Comparison of ENCODE assay signal across 20 cellular contexts in genomic region chr16:77905356-77905920, GRCh38.
A peak's percentile ranks its signal among the peaks of the same experiment; 100 is the strongest.
DNase-seq lines count a peak whose midpoint lies in the region; TF ChIP-seq lines count a peak whose summit lies in the region.
"Had no signal": no experiment of that assay in that cellular context is flagged by ENCODE, and none has a peak within 500 bp of the region (broad histone marks: within the 10 kb centered on the region; RNA-seq: fewer than 3 reads in every experiment).

No MANE protein-coding gene starts in this region.

- TF ChIP-seq CTCF in VCaP (conservative IDR thresholded peaks at IDR 0.05): no peak

- peak; percentile 44 for DNase-seq in NCI-H510A treated with DMSO at 0.1 percent for 48 hours (lab: John Stamatoyannopoulos, UW)
- DNase-seq in NCI-H510A (lab: John Stamatoyannopoulos, UW): no peak
- DNase-seq in NCI-H2081 treated with DMSO at 0.1 percent for 48 hours (lab: John Stamatoyannopoulos, UW): peak; percentile 47
- peak; percentile 33 for DNase-seq in renal cortical epithelial cell (ENCODE audit: low read depth)
- no peak for DNase-seq in Ammon's horn (ENCODE audit: low spot score)
- no peak for DNase-seq in midbrain (lab: John Stamatoyannopoulos, UW)
- no peak for DNase-seq in NCI-H446 treated with DMSO at 0.1 percent for 48 hours (lab: John Stamatoyannopoulos, UW)
- DNase-seq: activated CD8-positive, alpha-beta memory T cell treated with anti-CD3 and anti-CD28 coated beads for 24 hours; activated T-cell treated with anti-CD3 and anti-CD28 coated beads, Interleukin-2, amount 50 U/mL, for 72 hours; DMS79; endodermal cell; heart left ventricle; NCI-H82; occipital lobe; stimulated activated CD4-positive, alpha-beta T cell treated with anti-CD3 and anti-CD28 coated beads, Interleukin-12 subunit alpha, Interleukin-12 subunit beta, amount 100 ng/mL, for 4 hours; T1000 had no signal

- peak overlapping the region; percentile 31; the same call in 1 of the 2 replicates for H3K27ac ChIP-seq in VCaP
- H3K27ac ChIP-seq: C4-2B, heart left ventricle, SK-N-MC, vagina had no signal

Comparison
In these comparisons a context has a peak if more than half of its experiments do, and no peak if none do; other contexts are left out.
1. DNase-seq: peak in NCI-H510A treated with DMSO at 0.1 percent for 48 hours (single experiment), NCI-H2081 treated with DMSO at 0.1 percent for 48 hours (single experiment) and renal cortical epithelial cell (single experiment); none in NCI-H510A (single experiment), Ammon's horn (single experiment), midbrain (single experiment) and NCI-H446 treated with DMSO at 0.1 percent for 48 hours (single experiment).